In the genomic region with DNA sequence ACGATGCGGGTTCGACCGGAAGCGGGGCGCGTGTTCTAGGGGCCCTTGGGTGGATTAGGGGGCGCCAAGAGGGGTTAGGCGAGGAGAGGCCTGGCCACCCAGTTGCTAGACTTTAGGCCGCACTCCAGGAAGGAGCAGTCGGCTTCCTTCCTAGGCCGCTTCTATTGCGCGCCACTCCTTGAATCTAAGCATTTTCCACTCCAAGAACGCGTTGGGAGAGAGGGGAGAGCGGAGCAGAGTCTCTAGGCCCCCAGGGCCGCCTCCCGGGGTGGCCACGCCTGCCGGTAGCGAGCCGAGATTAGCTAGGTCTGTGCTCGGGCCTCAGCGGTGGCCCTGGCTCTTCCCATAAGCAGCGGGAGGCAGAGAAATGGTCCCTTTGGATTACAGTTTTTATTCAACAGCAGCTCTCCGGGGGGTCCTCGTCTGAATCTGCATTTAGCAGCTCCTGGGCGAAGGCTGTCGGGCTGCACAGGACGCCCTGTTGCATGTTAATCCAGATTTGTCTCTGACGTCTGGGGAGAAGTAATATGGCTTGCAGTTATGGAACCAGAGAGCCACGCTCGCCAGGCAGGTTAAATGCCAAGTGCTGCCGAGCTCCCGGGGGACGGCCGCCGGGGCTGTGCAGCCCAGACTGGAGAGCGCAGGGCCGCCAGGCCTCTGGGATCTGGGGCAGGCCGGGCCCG, we compare ENCODE assay signal across 11 cellular contexts. TPM values are rescaled to one million over a fixed set of nuclear protein-coding genes. Genes with fewer than 3 reads are reported as not detected.
DNase-seq lines count a peak whose midpoint lies in the region; ATAC-seq and TF ChIP-seq lines count a peak whose summit lies in the region.
"Had no signal": no experiment of that assay in that cellular context is flagged by ENCODE, and none has a peak within 500 bp of the region (broad histone marks: within the 10 kb centered on the region; RNA-seq: fewer than 3 reads in every experiment).

No MANE protein-coding gene starts in this region.

- in situ Hi-C loops in G401 (cut with HindIII; ENCODE audit: low sequenced_read_pairs) = no loop called here

- H3K9me3 ChIP-seq in iPS-20b (ENCODE audit: insufficient read depth, low read depth, low read length) = no peaks in the 10 kb centered on the region

- H3K36me3 ChIP-seq in iPS-20b (ENCODE audit: insufficient read depth, low read depth, low read length) = no peaks in the 10 kb centered on the region

- peak; percentile 73 for ATAC-seq in sciatic nerve
- no peak for ATAC-seq in HG03520 (IDR thresholded peaks at IDR 0.05; ENCODE audit: unreplicated experiment)
- ATAC-seq in HG03442 (IDR thresholded peaks at IDR 0.05; ENCODE audit: unreplicated experiment) = no peak
- ATAC-seq in HG03175 (IDR thresholded peaks at IDR 0.05; ENCODE audit: unreplicated experiment) = no peak
- ATAC-seq: activated T-cell treated with anti-CD3 and anti-CD28 coated beads, Interleukin-2, amount 50 U/mL, for 4 hours had no signal

- intact Hi-C loops in sciatic nerve (cut with DNase I) = no loop called here

- peaks cover 73% of the 10 kb centered on the region for H3K27me3 ChIP-seq in iPS-20b (ENCODE audit: insufficient read depth, low read length)

- peaks cover 21% of the 10 kb centered on the region for H3K4me1 ChIP-seq in iPS-20b (ENCODE audit: insufficient read depth, low read length)

- no peak overlapping the region for H3K27ac ChIP-seq in iPS-20b (ENCODE audit: low read length)
- H3K27ac ChIP-seq: KMS-11 had no signal

- 0 out of 2 replicates have a peak overlapping the region, but pooled peaks have one; percentile 29 for H3K9ac ChIP-seq in iPS-20b (ENCODE audit: low read depth, low read length)
- H3K9ac ChIP-seq: KMS-11 had no signal

- TF ChIP-seq CTCF in choroid plexus epithelial cell (conservative IDR thresholded peaks at IDR 0.05; ENCODE audit: low read depth, low read length) = no peak

- H3K4me3 ChIP-seq in choroid plexus epithelial cell (ENCODE audit: low read depth, low read length) (peak overlapping the region; percentile 46), iPS-20b (ENCODE audit: low read length) (peak overlapping the region; percentile 60)

- DNase-seq in G401 (ENCODE audit: low spot score) (peak; percentile 53), choroid plexus epithelial cell (ENCODE audit: low read depth) (peak; percentile 48), sciatic nerve (ENCODE audit: low spot score) (no peak), RKO (ENCODE audit: low spot score) (no peak)
- DNase-seq: activated T-cell treated with anti-CD3 and anti-CD28 coated beads, Interleukin-2, amount 50 U/mL, for 4 hours; stimulated activated CD4-positive, alpha-beta T cell treated with anti-CD3 and anti-CD28 coated beads, Interleukin-4, amount 100 ng/mL, for 4 hours had no signal

RNA-seq across cellular contexts. Expression of gene MEIS1, which starts 11.4 kb away (rescaled TPM):
- total RNA-seq in G401 (2014; rRNA removed; shearing (Covaris generic)) = 0.25 TPM in 1 of 2 replicates, not detected in the other
- 18.0 TPM for total RNA-seq in sciatic nerve

Comparison
In these comparisons a context has a peak if more than half of its experiments do, and no peak if none do; other contexts are left out.
1. DNase-seq: peak in G401 (single experiment) and choroid plexus epithelial cell (single experiment); none in sciatic nerve (single experiment) and RKO (single experiment).
2. RNA of gene MEIS1, which starts 11.4 kb away (total RNA-seq): 18.0 TPM in sciatic nerve (single experiment); 0.25 TPM in G401; every median in the first group is over 10 times any median in the second.